ENCODE assay signal across 2 cellular contexts in the genomic region with DNA sequence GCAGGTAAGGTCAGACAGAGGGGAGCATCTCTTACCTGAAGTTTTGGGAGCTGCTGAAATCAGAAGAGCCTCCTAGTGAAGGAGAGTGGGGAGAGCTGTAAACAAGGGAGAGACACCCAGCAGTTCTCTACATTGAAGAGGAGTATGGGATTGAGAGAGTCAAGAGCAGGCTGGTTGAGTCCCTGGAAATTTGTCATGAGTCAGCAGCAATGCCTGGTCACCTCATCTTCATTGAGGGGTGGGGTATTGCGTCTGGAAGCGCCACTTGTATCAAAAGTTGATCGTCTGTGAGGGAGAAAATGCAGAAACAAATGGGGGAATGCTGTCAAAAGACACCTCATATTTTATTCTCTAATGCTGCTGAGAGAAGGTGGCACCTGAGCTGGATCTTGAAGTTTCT.
A peak's percentile ranks its signal among the peaks of the same experiment; 100 is the strongest.
TF ChIP-seq lines count a peak whose summit lies in the region.

No MANE protein-coding gene starts in this region.

TF ChIP-seq in HepG2, 621 proteins besides CTCF, POLR2A, EP300 and RAD21:
- TF ChIP-seq NFE2L2 (IDR thresholded peaks at IDR 0.05; ENCODE audit: low read length) (no peak), MAFK (conservative IDR thresholded peaks at IDR 0.05 in 1 of 2, IDR thresholded peaks at IDR 0.05 in 1 of 2; ENCODE audit: low read length in 2 of 2) (peak; percentile 55 to 80), MAFF (IDR thresholded peaks at IDR 0.05; ENCODE audit: low read depth, low read length) (peak; percentile 61)

TF ChIP-seq in H1, 55 proteins besides CTCF, POLR2A, EP300 and RAD21:
- TF ChIP-seq CHD1 (IDR thresholded peaks at IDR 0.05; ENCODE audit: low read depth, low read length) (no peak), SP1 (IDR thresholded peaks at IDR 0.05; ENCODE audit: low read depth, low read length) (no peak), GABPA (IDR thresholded peaks at IDR 0.05; ENCODE audit: borderline replicate concordance, insufficient read depth, low read length) (no peak), FOSL1 (IDR thresholded peaks at IDR 0.05; ENCODE audit: insufficient read depth, low read depth, low read length) (no peak), BACH1 (IDR thresholded peaks at IDR 0.05; ENCODE audit: low read length) (no peak), JUND (IDR thresholded peaks at IDR 0.05; ENCODE audit: low read length) (no peak), SP2 (IDR thresholded peaks at IDR 0.05; ENCODE audit: low read length) (no peak), CTBP2 (IDR thresholded peaks at IDR 0.05; ENCODE audit: borderline replicate concordance, insufficient read depth, insufficient read length, low read length) (no peak), TAF1 (IDR thresholded peaks at IDR 0.05; ENCODE audit: low read depth, low read length) (no peak), CBX5 (IDR thresholded peaks at IDR 0.05; ENCODE audit: low read depth, low read length) (no peak), YY1 (IDR thresholded peaks at IDR 0.05; ENCODE audit: low read depth, low read length) (no peak), HDAC6 (IDR thresholded peaks at IDR 0.05; ENCODE audit: low read depth, low read length) (no peak), NANOG (IDR thresholded peaks at IDR 0.05; ENCODE audit: insufficient read depth, low read depth, low read length, poor library complexity, severe bottlenecking) (no peak), SP4 (IDR thresholded peaks at IDR 0.05; ENCODE audit: low read length) (no peak), CBX8 (IDR thresholded peaks at IDR 0.05; ENCODE audit: borderline replicate concordance, low read depth, low read length) (no peak), BCL11A (IDR thresholded peaks at IDR 0.05; ENCODE audit: low read depth in 2 of 2, low read length in 2 of 2) (no peak)
